ENCODE assay signal across 17 cellular contexts in genomic region chr1:25034736-25035522, GRCh38.
DNase-seq lines count a peak whose midpoint lies in the region; ATAC-seq, FAIRE-seq and TF ChIP-seq lines count a peak whose summit lies in the region.
"Had no signal": no experiment of that assay in that cellular context is flagged by ENCODE, and none has a peak within 500 bp of the region (broad histone marks: within the 10 kb centered on the region; RNA-seq: fewer than 3 reads in every experiment).

No MANE protein-coding gene starts in this region.

- H3K27me3 Mint-ChIP-seq in CD8-positive, alpha-beta T cell (ENCODE audit: low read depth), result no peaks in the 10 kb centered on the region
- no peaks in the 10 kb centered on the region for H3K27me3 Mint-ChIP-seq in activated naive CD8-positive, alpha-beta T cell treated with anti-CD3 and anti-CD28 coated beads, Interleukin-2, amount 50 U/mL, for 24 hours

- CTCF ChIA-PET in CD8-positive, alpha-beta T cell (lab: Charles Lee), result interaction anchor here (1.0 to 10.2 kb wide), 11 partner anchors 10 to 187 kb away, joined by 3 to 163 read pairs (median 29); no protein-coding TSS in a partner anchor

- no peaks in the 10 kb centered on the region for H3K27me3 ChIP-seq in CD8-positive, alpha-beta T cell (ENCODE audit: insufficient read depth, low read length)
- H3K27me3 ChIP-seq: BE2C had no signal

- peak overlapping the region; percentile 55 for H3K27ac Mint-ChIP-seq in CD8-positive, alpha-beta T cell
- no peak overlapping the region for H3K27ac Mint-ChIP-seq in activated naive CD8-positive, alpha-beta T cell treated with anti-CD3 and anti-CD28 coated beads, Interleukin-2, amount 50 U/mL, for 24 hours
- H3K27ac Mint-ChIP-seq: GM23338 had no signal

- peaks cover 82% of the 10 kb centered on the region for H3K4me1 ChIP-seq in CD8-positive, alpha-beta T cell (ENCODE audit: insufficient read depth, low read length)
- H3K4me1 ChIP-seq: BE2C had no signal

- H3K4me3 Mint-ChIP-seq in CD8-positive, alpha-beta T cell, result peak overlapping the region; percentile 32
- no peak overlapping the region for H3K4me3 Mint-ChIP-seq in activated naive CD8-positive, alpha-beta T cell treated with anti-CD3 and anti-CD28 coated beads, Interleukin-2, amount 50 U/mL, for 24 hours
- H3K4me3 Mint-ChIP-seq: GM23338 had no signal

- TF ChIP-seq POLR2A in GM12892 (IDR thresholded peaks at IDR 0.05; ENCODE audit: low read depth, low read length), result no peak

- intact Hi-C loops in CD8-positive, alpha-beta T cell (cut with DNase I, micrococcal nuclease), result loop anchor here in 1 of 2 experiments (5.0 kb wide), 1 partner anchor 67 kb away; no protein-coding TSS in a partner anchor

- TF ChIP-seq CTCF in CD8-positive, alpha-beta T cell (IDR thresholded peaks at IDR 0.05), result no peak

- no peak overlapping the region for H3K27ac ChIP-seq in CD8-positive, alpha-beta T cell (ENCODE audit: low read depth, low read length)

- H3K36me3 ChIP-seq in CD8-positive, alpha-beta T cell (ENCODE audit: insufficient read depth, low read length), result no peaks in the 10 kb centered on the region
- H3K36me3 ChIP-seq: BE2C had no signal

- no peak for ATAC-seq in CD8-positive, alpha-beta T cell
- peak; percentile 18 for ATAC-seq in activated naive CD8-positive, alpha-beta T cell treated with anti-CD3 and anti-CD28 coated beads, Interleukin-2, amount 50 U/mL, for 24 hours
- ATAC-seq: GM23338 had no signal

- H3K9me3 ChIP-seq in CD8-positive, alpha-beta T cell (ENCODE audit: low read length), result no peaks in the 10 kb centered on the region
- H3K9me3 ChIP-seq: BE2C had no signal

- no peak for DNase-seq in CD8-positive, alpha-beta T cell
- DNase-seq in GM12892 (ENCODE audit: insufficient read length), result no peak
- peak; percentile 62 for DNase-seq in activated naive CD8-positive, alpha-beta T cell treated with anti-CD3 and anti-CD28 coated beads, Interleukin-2, amount 50 U/mL, for 24 hours
- peak; percentile 60 for DNase-seq in stimulated activated CD8-positive, alpha-beta memory T cell treated with anti-CD3 and anti-CD28 coated beads, Interleukin-4, amount 100 ng/mL, for 48 hours
- DNase-seq in NCI-H1694 (lab: John Stamatoyannopoulos, UW), result no peak
- no peak for DNase-seq in NCI-H446 (lab: John Stamatoyannopoulos, UW)
- DNase-seq in middle frontal gyrus (ENCODE audit: extremely low spot score, low spot score), result no peak
- no peak for DNase-seq in stimulated activated CD4-positive, alpha-beta T cell treated with anti-CD3 and anti-CD28 coated beads, Interleukin-4, amount 100 ng/mL, for 1 hour
- DNase-seq: BE2C; DMS79; Kasumi-1; NCI-H1436 treated with DMSO at 0.1 percent for 48 hours; stimulated activated CD4-positive, alpha-beta T cell treated with anti-CD3 and anti-CD28 coated beads, Interleukin-4, amount 100 ng/mL, for 4 hours; T-helper 1 cell had no signal

- H3K4me1 Mint-ChIP-seq in CD8-positive, alpha-beta T cell (ENCODE audit: low read depth), result peaks cover 59% of the 10 kb centered on the region
- peaks cover 62% of the 10 kb centered on the region for H3K4me1 Mint-ChIP-seq in activated naive CD8-positive, alpha-beta T cell treated with anti-CD3 and anti-CD28 coated beads, Interleukin-2, amount 50 U/mL, for 24 hours
- H3K4me1 Mint-ChIP-seq: GM23338 had no signal

- H3K36me3 Mint-ChIP-seq in CD8-positive, alpha-beta T cell, result no peaks in the 10 kb centered on the region
- H3K36me3 Mint-ChIP-seq in activated naive CD8-positive, alpha-beta T cell treated with anti-CD3 and anti-CD28 coated beads, Interleukin-2, amount 50 U/mL, for 24 hours (ENCODE audit: low read depth), result peaks cover 9% of the 10 kb centered on the region

- no peaks in the 10 kb centered on the region for H3K9me3 Mint-ChIP-seq in CD8-positive, alpha-beta T cell
- no peaks in the 10 kb centered on the region for H3K9me3 Mint-ChIP-seq in activated naive CD8-positive, alpha-beta T cell treated with anti-CD3 and anti-CD28 coated beads, Interleukin-2, amount 50 U/mL, for 24 hours
- H3K9me3 Mint-ChIP-seq: GM23338 had no signal

- H3K4me3 ChIP-seq in CD8-positive, alpha-beta T cell (ENCODE audit: low read depth, low read length), result no peak overlapping the region
- H3K4me3 ChIP-seq: GM23338 had no signal

- FAIRE-seq in GM12892 (lab: Jason Lieb, UNC), result peak; percentile 89
- FAIRE-seq: bronchial epithelial cell, islet of Langerhans had no signal

- POLR2A ChIA-PET in CD8-positive, alpha-beta T cell (lab: Charles Lee), result interaction anchor here (0.6 to 1.6 kb wide), 3 partner anchors 13 to 67 kb away, joined by 3 to 6 read pairs (median 4); no protein-coding TSS in a partner anchor

Comparison
In these comparisons a context has a peak if more than half of its experiments do, and no peak if none do; other contexts are left out.
1. DNase-seq: peak in activated naive CD8-positive, alpha-beta T cell treated with anti-CD3 and anti-CD28 coated beads, Interleukin-2, amount 50 U/mL, for 24 hours (single experiment) and stimulated activated CD8-positive, alpha-beta memory T cell treated with anti-CD3 and anti-CD28 coated beads, Interleukin-4, amount 100 ng/mL, for 48 hours (single experiment); none in CD8-positive, alpha-beta T cell (0 of 7), GM12892 (single experiment), NCI-H1694 (single experiment), NCI-H446 (0 of 2), middle frontal gyrus (single experiment) and stimulated activated CD4-positive, alpha-beta T cell treated with anti-CD3 and anti-CD28 coated beads, Interleukin-4, amount 100 ng/mL, for 1 hour (single experiment).